Comparison of ENCODE assay signal across 19 cellular contexts in the genomic region with DNA sequence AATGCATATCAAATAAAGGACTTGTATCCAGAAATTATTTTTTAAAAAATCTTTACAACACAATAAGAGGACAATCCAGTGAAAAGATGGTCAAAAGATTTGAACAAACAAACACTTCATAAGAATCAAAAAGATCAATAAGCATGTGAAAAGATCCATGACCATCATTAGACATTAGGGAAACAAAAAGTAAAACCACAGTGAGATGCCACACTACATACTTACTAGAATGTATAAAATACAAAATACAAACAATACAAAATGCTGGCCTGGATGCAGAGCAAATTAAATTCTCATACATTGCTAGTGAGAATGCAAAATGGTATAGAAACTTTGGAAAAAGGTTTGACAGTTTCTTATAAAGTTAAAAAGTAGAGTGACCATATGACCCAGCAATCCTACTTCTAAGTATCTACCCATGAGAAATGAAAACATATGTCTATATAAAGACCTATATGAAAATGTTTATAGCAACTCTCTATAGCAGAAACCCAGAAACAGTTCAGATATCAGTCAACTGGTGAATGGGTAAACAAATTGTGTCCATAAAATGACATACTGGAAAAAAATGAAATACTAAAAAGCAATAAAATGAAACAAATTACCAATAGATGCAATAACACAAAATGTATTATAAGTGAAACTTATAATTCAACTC.
"Had no signal": no experiment of that assay in that cellular context is flagged by ENCODE, and none has a peak within 500 bp of the region (broad histone marks: within the 10 kb centered on the region; RNA-seq: fewer than 3 reads in every experiment).

No MANE protein-coding gene starts in this region.

- H3K9me3 Mint-ChIP-seq: activated naive CD4-positive, alpha-beta T cell treated with anti-CD3 and anti-CD28 coated beads, Interleukin-2, amount 50 U/mL, for 24 hours had no signal

- H3K4me2 ChIP-seq: neural progenitor cell had no signal

- H3K4me1 ChIP-seq: neural progenitor cell, vagina had no signal

- FAIRE-seq: bronchial epithelial cell, frontal cortex, kidney had no signal

- H3K27ac Mint-ChIP-seq: activated naive CD4-positive, alpha-beta T cell treated with anti-CD3 and anti-CD28 coated beads, Interleukin-2, amount 50 U/mL, for 24 hours; neural progenitor cell; progenitor cell of endocrine pancreas; stimulated activated naive CD8-positive, alpha-beta T cell treated with anti-CD3 and anti-CD28 coated beads, Interleukin-15, amount 100 ng/mL, for 72 hours had no signal

- H3K27me3 ChIP-seq: neural progenitor cell, vagina had no signal

- H2AFZ ChIP-seq: neural progenitor cell had no signal

- ATAC-seq: activated CD4-positive, CD25-positive, alpha-beta regulatory T cell treated with anti-CD3 and anti-CD28 coated beads, Interleukin-2, amount 50 U/mL, for 24 hours; left lobe of liver; stimulated activated naive CD8-positive, alpha-beta T cell treated with anti-CD3 and anti-CD28 coated beads, Interleukin-15, amount 100 ng/mL, for 72 hours had no signal

- DNase-seq: activated CD4-positive, alpha-beta T cell treated with anti-CD3 and anti-CD28 coated beads, Interleukin-2, amount 50 U/mL, for 4 hours; activated effector memory CD4-positive, alpha-beta T cell treated with anti-CD3 and anti-CD28 coated beads, Interleukin-2, amount 50 U/mL, for 16 hours; cerebellar nuclear complex; cortex of kidney; kidney; stimulated activated CD4-positive, alpha-beta T cell treated with anti-CD3 and anti-CD28 coated beads, Interleukin-12 subunit alpha, Interleukin-12 subunit beta, amount 100 ng/mL, for 4 hours; stimulated activated CD4-positive, alpha-beta T cell treated with anti-CD3 and anti-CD28 coated beads, Interleukin-1b, Interleukin-23, amount 100 ng/mL, for 48 hours; stimulated activated naive CD8-positive, alpha-beta T cell treated with anti-CD3 and anti-CD28 coated beads, Interleukin-15, amount 100 ng/mL, for 72 hours; T-helper 1 cell; trophoblast cell had no signal

- H3K9me3 ChIP-seq: vagina had no signal

- H3K4me3 ChIP-seq: lung, neural progenitor cell, vagina had no signal

- H3K4me1 Mint-ChIP-seq: neural progenitor cell had no signal

- H3K4me3 Mint-ChIP-seq: activated naive CD4-positive, alpha-beta T cell treated with anti-CD3 and anti-CD28 coated beads, Interleukin-2, amount 50 U/mL, for 24 hours; neural progenitor cell had no signal

- H3K36me3 ChIP-seq: neural progenitor cell, vagina had no signal

- H3K27ac ChIP-seq: neural progenitor cell, vagina had no signal

- H3K27me3 Mint-ChIP-seq: activated naive CD4-positive, alpha-beta T cell treated with anti-CD3 and anti-CD28 coated beads, Interleukin-2, amount 50 U/mL, for 24 hours; progenitor cell of endocrine pancreas; stimulated activated naive CD8-positive, alpha-beta T cell treated with anti-CD3 and anti-CD28 coated beads, Interleukin-15, amount 100 ng/mL, for 72 hours had no signal
